In genomic region chr5:54517512-54518145, GRCh38 we compare ENCODE assay signal across 8 cellular contexts. TPM values are rescaled to one million over a fixed set of nuclear protein-coding genes. Genes with fewer than 3 reads are reported as not detected.
DNase-seq lines count a peak whose midpoint lies in the region; ATAC-seq and TF ChIP-seq lines count a peak whose summit lies in the region.

SNX18 (plus strand) TSS chr5:54517759; CDS start chr5:54517953, 194 bp downstream.

- H2AFZ ChIP-seq in GM23338 (peak within 1 kb of the TSS; percentile 91), neural cell (ENCODE audit: low read depth, low read length) (peak within 1 kb of the TSS; percentile 65)

- DNase-seq in EL (peak; percentile 92), GM23338 (ENCODE audit: low spot score) (peak; percentile 93), LHCN-M2 (ENCODE audit: low read depth) (peak; percentile 87), fibroblast of the aortic adventitia (ENCODE audit: low read depth) (peak; percentile 91)
- DNase-seq in activated T-helper 9 cell treated with anti-CD3 and anti-CD28 coated beads, Interleukin-2, amount 50 U/mL, for 16 hours (ENCODE audit: low read depth), result peak; percentile 87
- peak; percentile 91 to 93 for DNase-seq in stimulated activated naive CD8-positive, alpha-beta T cell treated with anti-CD3 and anti-CD28 coated beads, Interleukin-15, amount 100 ng/mL, for 72 hours

- H3K27me3 ChIP-seq in GM23338 (ENCODE audit: insufficient read depth), result peaks cover 25% of the 10 kb centered on the region
- no peaks in the 10 kb centered on the region for H3K27me3 ChIP-seq in neural cell (ENCODE audit: insufficient read depth, low read depth, low read length)

- peak within 1 kb of the TSS; percentile 73 for H3K4me2 ChIP-seq in GM23338
- H3K4me2 ChIP-seq in neural cell (ENCODE audit: low read length), result peak within 1 kb of the TSS; percentile 52

- no peaks in the 10 kb centered on the region for H3K36me3 ChIP-seq in GM23338 (ENCODE audit: insufficient read depth)
- H3K36me3 ChIP-seq in neural cell (ENCODE audit: insufficient read depth, low read length), result no peaks in the 10 kb centered on the region

- peak within 1 kb of the TSS; percentile 64 for H3K4me3 Mint-ChIP-seq in GM23338
- H3K4me3 Mint-ChIP-seq in stimulated activated naive CD8-positive, alpha-beta T cell treated with anti-CD3 and anti-CD28 coated beads, Interleukin-15, amount 100 ng/mL, for 72 hours, result peak within 1 kb of the TSS; percentile 82 to 83

- TF ChIP-seq CTCF in GM23338 (conservative IDR thresholded peaks at IDR 0.05; ENCODE audit: low read depth in 2 of 2) (peak; percentile 89 to 91), fibroblast of the aortic adventitia (IDR thresholded peaks at IDR 0.05; ENCODE audit: insufficient read depth, low read length) (peak; percentile 82), neural cell (IDR thresholded peaks at IDR 0.05; ENCODE audit: poor library complexity, severe bottlenecking) (peak; percentile 100)

- H3K27me3 Mint-ChIP-seq in GM23338 (ENCODE audit: insufficient read depth, low read depth, poor library complexity), result peaks cover 17% of the 10 kb centered on the region
- no peaks in the 10 kb centered on the region for H3K27me3 Mint-ChIP-seq in stimulated activated naive CD8-positive, alpha-beta T cell treated with anti-CD3 and anti-CD28 coated beads, Interleukin-15, amount 100 ng/mL, for 72 hours

- H3K4me3 ChIP-seq in GM23338, result peak within 1 kb of the TSS; percentile 52
- peak within 1 kb of the TSS; percentile 70 for H3K4me3 ChIP-seq in fibroblast of the aortic adventitia (ENCODE audit: low read depth, low read length)
- peak within 1 kb of the TSS; percentile 87 for H3K4me3 ChIP-seq in neural cell (ENCODE audit: low read length)

- peak; percentile 70 for TF ChIP-seq POLR2A in Raji (IDR thresholded peaks at IDR 0.05; ENCODE audit: insufficient read depth, low read depth, low read length)

- H3K79me2 ChIP-seq in GM23338 (replicated peaks; ENCODE audit: insufficient read depth) (peaks cover 39% of the 10 kb centered on the region), neural cell (replicated peaks; ENCODE audit: insufficient read depth, low read length) (peaks cover 40% of the 10 kb centered on the region)

- H3K9me3 ChIP-seq in neural cell (ENCODE audit: low read length), result no peaks in the 10 kb centered on the region

- H3K4me1 Mint-ChIP-seq in GM23338, result peaks cover 21% of the 10 kb centered on the region; the same call in 2 of the 3 replicates
- H3K4me1 Mint-ChIP-seq in stimulated activated naive CD8-positive, alpha-beta T cell treated with anti-CD3 and anti-CD28 coated beads, Interleukin-15, amount 100 ng/mL, for 72 hours, result peaks cover 48% of the 10 kb centered on the region

- TF ChIP-seq EP300 in neural cell (conservative IDR thresholded peaks at IDR 0.05; ENCODE audit: poor library complexity, severe bottlenecking), result peak; percentile 69

- peak; percentile 72 for ATAC-seq in GM23338
- ATAC-seq in stimulated activated naive CD8-positive, alpha-beta T cell treated with anti-CD3 and anti-CD28 coated beads, Interleukin-15, amount 100 ng/mL, for 72 hours, result peak; percentile 90

- H3K9me2 ChIP-seq in GM23338 (ENCODE audit: insufficient read depth), result peaks cover 4% of the 10 kb centered on the region; the same call in 1 of the 2 replicates
- H3K9me2 ChIP-seq in neural cell (ENCODE audit: insufficient read depth, low read length), result no peaks in the 10 kb centered on the region

- H3K4me1 ChIP-seq in GM23338 (ENCODE audit: insufficient read depth), result peaks cover 12% of the 10 kb centered on the region; the same call in 1 of the 2 replicates

- peaks cover 16% of the 10 kb centered on the region for H3K36me3 Mint-ChIP-seq in GM23338 (ENCODE audit: low read depth)

- H3K27ac ChIP-seq in GM23338 (ENCODE audit: low read depth), result no peak within 1 kb of the TSS
- H3K27ac ChIP-seq in neural cell (ENCODE audit: low read length), result peak within 1 kb of the TSS; percentile 69

- H4K20me1 ChIP-seq in GM23338 (replicated peaks; ENCODE audit: insufficient read depth), result no peaks in the 10 kb centered on the region
- no peaks in the 10 kb centered on the region for H4K20me1 ChIP-seq in neural cell (ENCODE audit: insufficient read depth)

- H3F3A ChIP-seq in GM23338 (replicated peaks; ENCODE audit: low read depth) (no peaks in the 10 kb centered on the region), neural cell (ENCODE audit: insufficient read depth, low read length, poor library complexity, severe bottlenecking) (no peaks in the 10 kb centered on the region)

- H3K9me3 Mint-ChIP-seq in GM23338, result peaks cover 8% of the 10 kb centered on the region; the same call in 1 of the 3 replicates
- no peaks in the 10 kb centered on the region for H3K9me3 Mint-ChIP-seq in stimulated activated naive CD8-positive, alpha-beta T cell treated with anti-CD3 and anti-CD28 coated beads, Interleukin-15, amount 100 ng/mL, for 72 hours

- H3K27ac Mint-ChIP-seq in GM23338, result no peak within 1 kb of the TSS
- peak within 1 kb of the TSS in 1 of 2 donors; percentile 86 for H3K27ac Mint-ChIP-seq in stimulated activated naive CD8-positive, alpha-beta T cell treated with anti-CD3 and anti-CD28 coated beads, Interleukin-15, amount 100 ng/mL, for 72 hours

- H3K9ac ChIP-seq in neural cell (ENCODE audit: low read length), result peak within 1 kb of the TSS; percentile 78

- TF ChIP-seq RAD21 in neural cell (conservative IDR thresholded peaks at IDR 0.05), result peak; percentile 100

TF ChIP-seq in GM23338, 12 proteins besides CTCF, POLR2A, EP300 and RAD21:
- peak; percentile 28; the same call in 1 of the 2 replicates for TF ChIP-seq POLR2AphosphoS5 (IDR thresholded peaks at IDR 0.05; ENCODE audit: low read depth)
- TF ChIP-seq ZNF114 (CRISPR knock-in tag; IDR thresholded peaks at IDR 0.05), result no peak
- TF ChIP-seq CREB1 (CRISPR knock-in tag; IDR thresholded peaks at IDR 0.05; ENCODE audit: low read depth), result peak; percentile 79
- TF ChIP-seq EZH2 (IDR thresholded peaks at IDR 0.05; ENCODE audit: low read depth, unreplicated experiment), result no peak
- TF ChIP-seq ETS1 (IDR thresholded peaks at IDR 0.05), result 0 out of 2 replicates have a peak, but pooled peaks have one; percentile 18
- no peak for TF ChIP-seq EZH2phosphoT487 (IDR thresholded peaks at IDR 0.05; ENCODE audit: unreplicated experiment)

TF ChIP-seq in neural cell, 6 proteins besides CTCF, POLR2A, EP300 and RAD21:
- TF ChIP-seq MXI1 (conservative IDR thresholded peaks at IDR 0.05; ENCODE audit: poor library complexity, severe bottlenecking) (peak; percentile 89), REST (IDR thresholded peaks at IDR 0.05; ENCODE audit: borderline replicate concordance) (peak; percentile 14), POLR2AphosphoS5 (IDR thresholded peaks at IDR 0.05) (peak; percentile 73), EZH2 (IDR thresholded peaks at IDR 0.05; ENCODE audit: borderline replicate concordance, insufficient read depth, low read length, poor library complexity, severe bottlenecking) (no peak), TAF1 (IDR thresholded peaks at IDR 0.05; ENCODE audit: low read depth) (no peak), SMC3 (conservative IDR thresholded peaks at IDR 0.05; ENCODE audit: poor library complexity) (peak; percentile 99)

RNA-seq across cellular contexts. Expression of gene SNX18, which starts in this region (rescaled TPM):
- total RNA-seq in GM23338 (2014; rRNA removed; shearing (Covaris generic)), result 23.7 and 33.0 TPM in 2 replicates
- polyA plus RNA-seq in GM23338 (2016; fragmentation: Nextera tagmentation; extraction: Ambion mirVana) (4.7 and 5.3 TPM in 2 replicates), neural cell (6.7 and 7.9 TPM in 2 replicates)
- total RNA-seq in LHCN-M2 (2014; rRNA removed) (32.8 and 36.8 TPM in 2 replicates), fibroblast of the aortic adventitia (ENCODE audit: low replicate concordance) (38.8 and 44.7 TPM in 2 replicates)
- 12.0 TPM for polyA plus RNA-seq in LHCN-M2 (2012)
- polyA minus RNA-seq in neural cell, result 25.9 and 26.5 TPM in 2 replicates
